22 cellular contexts compared by ENCODE assay signal in genomic region chr1:71755441-71755840, GRCh38.
DNase-seq lines count a peak whose midpoint lies in the region; ATAC-seq, FAIRE-seq and TF ChIP-seq lines count a peak whose summit lies in the region.
"Had no signal": no experiment of that assay in that cellular context is flagged by ENCODE, and none has a peak within 500 bp of the region (broad histone marks: within the 10 kb centered on the region; RNA-seq: fewer than 3 reads in every experiment).

No MANE protein-coding gene starts in this region.

- no peak overlapping the region for H2BK20ac ChIP-seq in H1 (ENCODE audit: low read length)

- H3K4me3 ChIP-seq in DND-41 (ENCODE audit: low read depth in 1 of 2, low read length in 2 of 2), result no peak overlapping the region
- H3K4me3 ChIP-seq in H1 (ENCODE audit: extremely low read depth in 1 of 4, insufficient read depth in 2 of 4, low read depth in 3 of 4, low read length in 4 of 4), result no peak overlapping the region
- no peak overlapping the region for H3K4me3 ChIP-seq in kidney (ENCODE audit: low read length in 2 of 2)
- H3K4me3 ChIP-seq: GM12878, GM23248 had no signal

- CTCF ChIA-PET in H1 (lab: Charles Lee; ENCODE audit: partially characterized antibody), result interaction anchor here (0.6 to 0.7 kb wide), 2 partner anchors 18 to 52 kb away, joined by 3 read pairs; no protein-coding TSS in a partner anchor
- CTCF ChIA-PET in activated CD4-positive, alpha-beta memory T cell treated with anti-CD3 and anti-CD28 coated beads for 36 hours (lab: Charles Lee), result no interaction called here

- H3K27me3 Mint-ChIP-seq in naive B cell, result no peaks in the 10 kb centered on the region
- H3K27me3 Mint-ChIP-seq in activated CD4-positive, alpha-beta memory T cell treated with anti-CD3 and anti-CD28 coated beads for 36 hours, result no peaks in the 10 kb centered on the region
- H3K27me3 Mint-ChIP-seq: CD4-positive, alpha-beta T cell had no signal

- intact Hi-C loops in activated CD4-positive, alpha-beta memory T cell treated with anti-CD3 and anti-CD28 coated beads for 36 hours (cut with micrococcal nuclease), result no loop called here
- intact Hi-C loops in kidney (cut with DNase I), result no loop called here

- H3K79me2 ChIP-seq in DND-41 (ENCODE audit: insufficient read depth, low read length), result no peaks in the 10 kb centered on the region
- H3K79me2 ChIP-seq in H1 (ENCODE audit: control insufficient read depth in 1 of 2, insufficient read depth in 2 of 2, low read length in 2 of 2), result no peaks in the 10 kb centered on the region

- no peaks in the 10 kb centered on the region for H3K4me1 Mint-ChIP-seq in naive B cell
- no peaks in the 10 kb centered on the region for H3K4me1 Mint-ChIP-seq in activated CD4-positive, alpha-beta memory T cell treated with anti-CD3 and anti-CD28 coated beads for 36 hours (ENCODE audit: low read depth)

- H2AK5ac ChIP-seq in H1 (ENCODE audit: low read depth, low read length), result no peak overlapping the region

- no peak overlapping the region for H2BK5ac ChIP-seq in H1 (ENCODE audit: low read depth, low read length)

- no peak for TF ChIP-seq RAD21 in H1 (IDR thresholded peaks at IDR 0.05 in 1 of 2, conservative IDR thresholded peaks at IDR 0.05 in 1 of 2; ENCODE audit: low read depth in 2 of 2, low read length in 2 of 2)

- H3K36me3 Mint-ChIP-seq in naive B cell, result no peaks in the 10 kb centered on the region
- H3K36me3 Mint-ChIP-seq in activated CD4-positive, alpha-beta memory T cell treated with anti-CD3 and anti-CD28 coated beads for 36 hours, result no peaks in the 10 kb centered on the region

- no peak for TF ChIP-seq EP300 in H1 (IDR thresholded peaks at IDR 0.05; ENCODE audit: borderline replicate concordance in 1 of 2, low read depth in 2 of 2, low read length in 2 of 2)

- H4K91ac ChIP-seq in H1 (replicated peaks; ENCODE audit: insufficient read length, low read length), result no peak overlapping the region

- H4K8ac ChIP-seq in H1 (ENCODE audit: extremely low read depth, insufficient read depth, low read length), result no peak overlapping the region

- in situ Hi-C loops in SK-MEL-5 (cut with HindIII; ENCODE audit: low pct_unique_long_range_greater_than_20kb, low sequenced_read_pairs), result no loop called here

- H3K36me3 ChIP-seq in DND-41 (ENCODE audit: insufficient read depth, low read length), result no peaks in the 10 kb centered on the region
- H3K36me3 ChIP-seq in H1 (ENCODE audit: control insufficient read depth in 2 of 4, insufficient read depth in 4 of 4, low read length in 3 of 4), result no peaks in the 10 kb centered on the region
- H3K36me3 ChIP-seq in kidney (ENCODE audit: control insufficient read depth in 1 of 2, insufficient read depth in 2 of 2, low read length in 2 of 2), result no peaks in the 10 kb centered on the region

- H3K4me3 Mint-ChIP-seq in naive B cell, result no peak overlapping the region
- H3K4me3 Mint-ChIP-seq in activated CD4-positive, alpha-beta memory T cell treated with anti-CD3 and anti-CD28 coated beads for 36 hours, result no peak overlapping the region
- H3K4me3 Mint-ChIP-seq: CD4-positive, alpha-beta T cell; HFFc6 had no signal

- POLR2A ChIA-PET in H1 (lab: Charles Lee; ENCODE audit: partially characterized antibody), result no interaction called here
- POLR2A ChIA-PET in activated CD4-positive, alpha-beta memory T cell treated with anti-CD3 and anti-CD28 coated beads for 36 hours (lab: Charles Lee), result no interaction called here

- H4K20me1 ChIP-seq in DND-41 (ENCODE audit: insufficient read depth, low read length) (no peaks in the 10 kb centered on the region), H1 (replicated peaks in 1 of 2; ENCODE audit: control insufficient read depth in 1 of 2, insufficient read depth in 2 of 2, low read length in 2 of 2) (no peaks in the 10 kb centered on the region)

- DNase-seq in DND-41, result no peak
- DNase-seq in SK-MEL-5 (ENCODE audit: low read depth, low spot score), result peak; percentile 54
- no peak for DNase-seq in H1 (ENCODE audit: low read depth in 1 of 2, low spot score in 2 of 2)
- peak; percentile 0 for DNase-seq in naive B cell
- no peak for DNase-seq in activated CD4-positive, alpha-beta memory T cell treated with anti-CD3 and anti-CD28 coated beads for 36 hours
- DNase-seq in kidney, result no peak
- no peak for DNase-seq in NCI-H526 treated with DMSO at 0.1 percent for 48 hours (lab: John Stamatoyannopoulos, UW)
- DNase-seq: AML-193; Calu3; CD4-positive, alpha-beta T cell; DMS79 treated with DMSO at 0.1 percent for 48 hours; EL; GM23248; H7; HFFc6 had no signal

- no peak overlapping the region for H3K18ac ChIP-seq in H1 (ENCODE audit: extremely low read depth, low read length)

- no peak overlapping the region for H3K23ac ChIP-seq in H1 (ENCODE audit: insufficient read length)

- FAIRE-seq in H1 (lab: Jason Lieb, UNC), result no peak
- FAIRE-seq in kidney (lab: Jason Lieb, UNC), result no peak
- FAIRE-seq: A204.1, GM12878, GM19239 had no signal

- H3K27ac ChIP-seq in DND-41 (ENCODE audit: low read length) (peak overlapping the region; percentile 19; the same call in 1 of the 2 replicates), H1 (ENCODE audit: low read depth, low read length) (no peak overlapping the region), kidney (ENCODE audit: low read depth in 2 of 2, low read length in 2 of 2) (no peak overlapping the region)
- H3K27ac ChIP-seq: C4-2B, GM23248, HL-60 had no signal

- no peak overlapping the region for H3K9ac ChIP-seq in DND-41 (ENCODE audit: low read depth, low read length)
- H3K9ac ChIP-seq in H1 (replicated peaks in 1 of 4; ENCODE audit: extremely low read depth in 1 of 4, low read depth in 3 of 4, low read length in 3 of 4), result no peak overlapping the region
- H3K9ac ChIP-seq in kidney (ENCODE audit: low read length in 2 of 2), result no peak overlapping the region
- H3K9ac ChIP-seq: GM23248 had no signal

- H3K9me3 Mint-ChIP-seq in naive B cell, result peaks cover 0 to under 1% (median 0%) of the 10 kb centered on the region in 7 donors
- peaks cover 8% of the 10 kb centered on the region for H3K9me3 Mint-ChIP-seq in activated CD4-positive, alpha-beta memory T cell treated with anti-CD3 and anti-CD28 coated beads for 36 hours
- H3K9me3 Mint-ChIP-seq: CD4-positive, alpha-beta T cell; HFFc6 had no signal

- H2AFZ ChIP-seq in DND-41 (ENCODE audit: low read depth, low read length), result 0 out of 2 replicates have a peak overlapping the region, but pooled peaks have one; percentile 32
- 0 out of 2 replicates have a peak overlapping the region, but pooled peaks have one; percentile 40 for H2AFZ ChIP-seq in H1 (ENCODE audit: low read length)
- H2AFZ ChIP-seq: GM23248 had no signal

- TF ChIP-seq CTCF in DND-41 (IDR thresholded peaks at IDR 0.05; ENCODE audit: borderline replicate concordance, extremely low read depth, low read length, poor library complexity, severe bottlenecking) (no peak), H1 (IDR thresholded peaks at IDR 0.05; ENCODE audit: control extremely low read depth in 1 of 3, insufficient read depth in 1 of 3, low read depth in 1 of 3, low read length in 3 of 3) (no peak), kidney (IDR thresholded peaks at IDR 0.05; ENCODE audit: borderline replicate concordance, extremely low read depth, insufficient read depth) (no peak)

- peaks cover 27% of the 10 kb centered on the region for H3K4me1 ChIP-seq in DND-41 (ENCODE audit: insufficient read depth, low read length)
- H3K4me1 ChIP-seq in H1 (replicated peaks in 1 of 4; ENCODE audit: control insufficient read depth in 3 of 4, insufficient read depth in 4 of 4, low read length in 3 of 4), result no peaks in the 10 kb centered on the region; a peak in 2 of 7 replicates
- H3K4me1 ChIP-seq in kidney (ENCODE audit: control insufficient read depth in 1 of 2, insufficient read depth in 1 of 2, low read depth in 1 of 2, low read length in 2 of 2), result no peaks in the 10 kb centered on the region

- H3K27ac Mint-ChIP-seq in naive B cell, result peak overlapping the region in 2 of 6 donors; percentile 23 to 27
- no peak overlapping the region for H3K27ac Mint-ChIP-seq in activated CD4-positive, alpha-beta memory T cell treated with anti-CD3 and anti-CD28 coated beads for 36 hours
- H3K27ac Mint-ChIP-seq: CD4-positive, alpha-beta T cell; HFFc6 had no signal

- H3K4ac ChIP-seq in H1 (replicated peaks; ENCODE audit: insufficient read length, low read depth, low read length), result no peak overlapping the region

- no peak overlapping the region for H2BK15ac ChIP-seq in H1 (ENCODE audit: low read length)

- H3K14ac ChIP-seq in H1 (ENCODE audit: insufficient read length), result no peak overlapping the region

- H3K4me2 ChIP-seq in DND-41 (ENCODE audit: insufficient read depth, low read length) (no peak overlapping the region), H1 (ENCODE audit: insufficient read depth in 1 of 2, low read depth in 2 of 2, low read length in 2 of 2) (no peak overlapping the region)

- no peak for ATAC-seq in DND-41 (ENCODE audit: insufficient read depth, low read depth)
- no peak for ATAC-seq in naive B cell (ENCODE audit: low read depth in 2 of 2)
- ATAC-seq in GM21367 (IDR thresholded peaks at IDR 0.05; ENCODE audit: unreplicated experiment), result no peak
- ATAC-seq: GM12878, HCT116 had no signal

- H2BK120ac ChIP-seq in H1 (replicated peaks; ENCODE audit: low read depth, low read length), result no peak overlapping the region

- no peaks in the 10 kb centered on the region for H3K27me3 ChIP-seq in DND-41 (ENCODE audit: insufficient read depth, low read length, poor library complexity)
- H3K27me3 ChIP-seq in H1 (replicated peaks in 1 of 4; ENCODE audit: control insufficient read depth in 3 of 4, extremely low read depth in 1 of 4, insufficient read depth in 3 of 4, low read length in 3 of 4), result no peaks in the 10 kb centered on the region

- no peak overlapping the region for H3K56ac ChIP-seq in H1 (replicated peaks; ENCODE audit: insufficient read length, low read depth, low read length)

- no peak for TF ChIP-seq POLR2A in H1 (IDR thresholded peaks at IDR 0.05; ENCODE audit: control extremely low read depth in 1 of 2, low read depth in 2 of 2, low read length in 2 of 2)

- no peaks in the 10 kb centered on the region for H3K23me2 ChIP-seq in H1 (ENCODE audit: low read depth, low read length)

- no peaks in the 10 kb centered on the region for H3K79me1 ChIP-seq in H1 (ENCODE audit: low read depth, low read length)

- H2BK12ac ChIP-seq in H1 (ENCODE audit: low read depth, low read length), result no peak overlapping the region

- no peaks in the 10 kb centered on the region for H3K9me3 ChIP-seq in DND-41 (ENCODE audit: insufficient read depth, low read length, severe bottlenecking)
- H3K9me3 ChIP-seq in H1 (ENCODE audit: insufficient read depth in 2 of 2, low read depth in 1 of 2, low read length in 1 of 2), result no peaks in the 10 kb centered on the region
- no peaks in the 10 kb centered on the region for H3K9me3 ChIP-seq in kidney (ENCODE audit: control insufficient read depth in 1 of 2, low read length in 2 of 2)

- H4K5ac ChIP-seq in H1 (ENCODE audit: insufficient read length, low read depth, low read length), result no peak overlapping the region

- WGBS in H1 (ENCODE audit: extremely low coverage in 1 of 2, insufficient coverage in 1 of 2, insufficient read length in 1 of 2, insufficient replicate concordance in 2 of 2, low coverage in 1 of 2, low lambda C conversion rate in 2 of 2, missing lambda C conversion rate in 1 of 2), 2 experiments, result 89% methylated on average over 1 of the region's 1 CpG; no CpG with 5 or more reads in 1 of the 2 experiments

TF ChIP-seq in H1, 55 proteins besides CTCF, POLR2A, EP300 and RAD21 (continues in another document):
- no peak for TF ChIP-seq BRCA1 (IDR thresholded peaks at IDR 0.05; ENCODE audit: low read depth, low read length)

Comparison
In these comparisons a context has a peak if more than half of its experiments do, and no peak if none do; other contexts are left out.
1. DNase-seq: peak in SK-MEL-5 (single experiment) and naive B cell (single experiment); none in DND-41 (single experiment), H1 (0 of 2), activated CD4-positive, alpha-beta memory T cell treated with anti-CD3 and anti-CD28 coated beads for 36 hours (single experiment), kidney (single experiment) and NCI-H526 treated with DMSO at 0.1 percent for 48 hours (single experiment).